ENCODE assay signal across 28 cellular contexts in genomic region chr9:128185979-128186965, GRCh38. TPM values are rescaled to one million over a fixed set of nuclear protein-coding genes. Genes with fewer than 3 reads are reported as not detected.
DNase-seq lines count a peak whose midpoint lies in the region; ATAC-seq and TF ChIP-seq lines count a peak whose summit lies in the region.
"Had no signal": no experiment of that assay in that cellular context is flagged by ENCODE, and none has a peak within 500 bp of the region (broad histone marks: within the 10 kb centered on the region; RNA-seq: fewer than 3 reads in every experiment).

No MANE protein-coding gene starts in this region.

- H3K4me1 ChIP-seq in left ventricle myocardium inferior (peaks cover 16% of the 10 kb centered on the region), uterus (peaks cover 0 to 6% of the 10 kb centered on the region in 2 donors)

- no peak for TF ChIP-seq CTCF in left ventricle myocardium inferior (IDR thresholded peaks at IDR 0.05; ENCODE audit: borderline replicate concordance)
- no peak for TF ChIP-seq CTCF in nephron progenitor cell (IDR thresholded peaks at IDR 0.05)
- no peak for TF ChIP-seq CTCF in uterus (IDR thresholded peaks at IDR 0.05)

- no peak overlapping the region for H3K4me3 Mint-ChIP-seq in central memory CD8-positive, alpha-beta T cell
- no peak overlapping the region for H3K4me3 Mint-ChIP-seq in nephron progenitor cell
- H3K4me3 Mint-ChIP-seq: CD4-positive, alpha-beta memory T cell had no signal

- H3K4me3 ChIP-seq in left ventricle myocardium inferior, result no peak overlapping the region
- no peak overlapping the region for H3K4me3 ChIP-seq in uterus
- H3K4me3 ChIP-seq: GM12878, SJCRH30 had no signal

- no peaks in the 10 kb centered on the region for H3K27me3 Mint-ChIP-seq in central memory CD8-positive, alpha-beta T cell
- no peaks in the 10 kb centered on the region for H3K27me3 Mint-ChIP-seq in nephron progenitor cell (ENCODE audit: low read depth, poor library complexity)
- H3K27me3 Mint-ChIP-seq: CD4-positive, alpha-beta memory T cell had no signal

- no peaks in the 10 kb centered on the region for H3K9me3 ChIP-seq in left ventricle myocardium inferior (replicated peaks)
- no peaks in the 10 kb centered on the region for H3K9me3 ChIP-seq in uterus
- H3K9me3 ChIP-seq: SJCRH30 had no signal

- H3K36me3 Mint-ChIP-seq in central memory CD8-positive, alpha-beta T cell (ENCODE audit: insufficient read depth), result peaks cover 36% of the 10 kb centered on the region
- H3K36me3 Mint-ChIP-seq in nephron progenitor cell (ENCODE audit: low read depth), result peaks cover 66% of the 10 kb centered on the region

- TF ChIP-seq POLR2A in uterus (IDR thresholded peaks at IDR 0.05), result no peak

- no peak overlapping the region for H3K27ac ChIP-seq in left ventricle myocardium inferior (replicated peaks)
- no peak overlapping the region for H3K27ac ChIP-seq in uterus
- H3K27ac ChIP-seq: SJCRH30 had no signal

- no peaks in the 10 kb centered on the region for H3K27me3 ChIP-seq in left ventricle myocardium inferior (ENCODE audit: low read depth)
- no peaks in the 10 kb centered on the region for H3K27me3 ChIP-seq in uterus
- H3K27me3 ChIP-seq: SJCRH30 had no signal

- H3K9me3 Mint-ChIP-seq in central memory CD8-positive, alpha-beta T cell, result no peaks in the 10 kb centered on the region
- H3K9me3 Mint-ChIP-seq in nephron progenitor cell, result peaks cover 11% of the 10 kb centered on the region

- H3K27ac Mint-ChIP-seq in central memory CD8-positive, alpha-beta T cell (ENCODE audit: low read depth), result peak overlapping the region; percentile 78
- peak overlapping the region; percentile 39 for H3K27ac Mint-ChIP-seq in nephron progenitor cell

- intact Hi-C loops in Right ventricle myocardium inferior (cut with DNase I) (no loop called here), left ventricle myocardium inferior (cut with micrococcal nuclease) (no loop called here), uterus (cut with DNase I; ENCODE audit: low total_unique reads) (no loop called here)

- H3K36me3 ChIP-seq in left ventricle myocardium inferior (peaks cover 64% of the 10 kb centered on the region), uterus (no peaks in the 10 kb centered on the region)

- DNase-seq in Right ventricle myocardium inferior (ENCODE audit: missing footprints) (peak; percentile 11), left ventricle myocardium inferior (no peak), nephron progenitor cell (no peak), NK-92 (lab: John Stamatoyannopoulos, UW; ENCODE audit: unreplicated experiment) (no peak), uterus (no peak)
- DNase-seq in central memory CD8-positive, alpha-beta T cell (ENCODE audit: low spot score in 2 of 2), result no peak
- DNase-seq: C1 segment of cervical spinal cord; CD4-positive, alpha-beta memory T cell; COR-L47; DMS79; EL; GDM1; GOT3; HCEC 1CT; MV-4-11; NCI-H1105; NCI-H1436 treated with DMSO at 0.1 percent for 48 hours; NCI-H187 treated with DMSO at 0.1 percent for 48 hours; NCI-H524; NCI-H748 treated with DMSO at 0.1 percent for 48 hours; NK-92 treated with Interleukin-12 subunit alpha and Interleukin-12 subunit beta, amount 100 ng/mL, for 24 hours; PC-3; SJCRH30 had no signal

- ATAC-seq in Right ventricle myocardium inferior, result no peak
- ATAC-seq in central memory CD8-positive, alpha-beta T cell (replicated peaks; ENCODE audit: extremely low read depth, poor library complexity, severe bottlenecking), result no peak
- no peak for ATAC-seq in HG02763 (IDR thresholded peaks at IDR 0.05; ENCODE audit: unreplicated experiment)
- ATAC-seq: GM12878, PC-3, SK-N-SH treated with all-trans-retinoic acid at 6 μM for 48 hours had no signal

- H3K4me1 Mint-ChIP-seq in central memory CD8-positive, alpha-beta T cell, result peaks cover 38% of the 10 kb centered on the region
- peaks cover 20% of the 10 kb centered on the region for H3K4me1 Mint-ChIP-seq in nephron progenitor cell

RNA-seq across cellular contexts. Expression of gene CIZ1, which starts 5.1 kb away (rescaled TPM):
- total RNA-seq in Right ventricle myocardium inferior, result 69.3 TPM
- 74.9 TPM for total RNA-seq in left ventricle myocardium inferior
- 100 to 1,000 TPM in 1 of 4 donors, 10 to 100 TPM in 3; 31.3 to 151 (median 52.6) TPM for total RNA-seq in uterus

RNA-seq across cellular contexts. Expression of gene DNM1, which starts 16.9 kb away (rescaled TPM):
- total RNA-seq in Right ventricle myocardium inferior (6.1 TPM), left ventricle myocardium inferior (4.9 TPM), uterus (10 to 100 TPM in 3 of 4 donors, 1 to 10 TPM in 1; 5.0 to 71.5 (median 31.0) TPM)

RNA-seq across cellular contexts. Expression of gene BBLN, which starts 26.2 kb away (rescaled TPM):
- 36.1 TPM for total RNA-seq in Right ventricle myocardium inferior
- 52.5 TPM for total RNA-seq in left ventricle myocardium inferior
- 100 to 1,000 TPM in 2 of 4 donors, 10 to 100 TPM in 2; 31.3 to 198 (median 96.0) TPM for total RNA-seq in uterus

RNA-seq across cellular contexts. Expression of gene LCN2, which starts 37.0 kb away (rescaled TPM):
- not detected for total RNA-seq in Right ventricle myocardium inferior
- total RNA-seq in left ventricle myocardium inferior, result not detected
- 1 to 10 TPM in 1 of 4 donors, under 1 TPM in 1, not detected in 2; 0.98 to 2.6 TPM for total RNA-seq in uterus
- total RNA-seq: A673; CD4-positive, alpha-beta memory T cell; GM12878; LHCN-M2; SJCRH30 had no signal

RNA-seq across cellular contexts. Expression of gene PTGES2, which starts 58.7 kb away (rescaled TPM):
- total RNA-seq in Right ventricle myocardium inferior (158 TPM), left ventricle myocardium inferior (141 TPM), uterus (100 to 1,000 TPM in 1 of 4 donors, 10 to 100 TPM in 3; 21.5 to 173 (median 64.2) TPM)
